In the genomic region with DNA sequence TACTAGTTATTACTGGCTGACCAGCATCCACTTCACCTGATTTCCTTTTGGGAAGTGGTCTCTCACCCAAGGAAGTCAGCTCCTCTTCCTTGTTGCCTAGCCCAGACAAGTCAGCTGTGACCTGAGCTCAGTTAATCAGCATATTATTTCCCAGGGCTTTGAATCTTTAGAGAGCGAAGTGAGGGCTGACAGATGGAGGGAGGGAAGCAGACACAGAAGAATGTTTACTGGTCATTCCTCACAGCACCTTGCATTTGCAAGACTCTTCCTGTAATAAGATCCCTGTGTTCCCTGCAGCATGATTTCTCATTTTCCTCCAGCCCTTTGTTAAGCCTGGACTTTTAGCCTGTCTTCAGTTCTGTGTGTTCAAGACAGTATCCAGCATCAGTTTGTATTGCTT, we compare ENCODE assay signal across 1 cellular context.
A peak's percentile ranks its signal among the peaks of the same experiment; 100 is the strongest.
TF ChIP-seq lines count a peak whose summit lies in the region.

No MANE protein-coding gene starts in this region.

TF ChIP-seq in WTC11, 78 proteins besides CTCF, POLR2A, EP300 and RAD21 (continued from another document and continues in another):
- TF ChIP-seq, protein P1, sequence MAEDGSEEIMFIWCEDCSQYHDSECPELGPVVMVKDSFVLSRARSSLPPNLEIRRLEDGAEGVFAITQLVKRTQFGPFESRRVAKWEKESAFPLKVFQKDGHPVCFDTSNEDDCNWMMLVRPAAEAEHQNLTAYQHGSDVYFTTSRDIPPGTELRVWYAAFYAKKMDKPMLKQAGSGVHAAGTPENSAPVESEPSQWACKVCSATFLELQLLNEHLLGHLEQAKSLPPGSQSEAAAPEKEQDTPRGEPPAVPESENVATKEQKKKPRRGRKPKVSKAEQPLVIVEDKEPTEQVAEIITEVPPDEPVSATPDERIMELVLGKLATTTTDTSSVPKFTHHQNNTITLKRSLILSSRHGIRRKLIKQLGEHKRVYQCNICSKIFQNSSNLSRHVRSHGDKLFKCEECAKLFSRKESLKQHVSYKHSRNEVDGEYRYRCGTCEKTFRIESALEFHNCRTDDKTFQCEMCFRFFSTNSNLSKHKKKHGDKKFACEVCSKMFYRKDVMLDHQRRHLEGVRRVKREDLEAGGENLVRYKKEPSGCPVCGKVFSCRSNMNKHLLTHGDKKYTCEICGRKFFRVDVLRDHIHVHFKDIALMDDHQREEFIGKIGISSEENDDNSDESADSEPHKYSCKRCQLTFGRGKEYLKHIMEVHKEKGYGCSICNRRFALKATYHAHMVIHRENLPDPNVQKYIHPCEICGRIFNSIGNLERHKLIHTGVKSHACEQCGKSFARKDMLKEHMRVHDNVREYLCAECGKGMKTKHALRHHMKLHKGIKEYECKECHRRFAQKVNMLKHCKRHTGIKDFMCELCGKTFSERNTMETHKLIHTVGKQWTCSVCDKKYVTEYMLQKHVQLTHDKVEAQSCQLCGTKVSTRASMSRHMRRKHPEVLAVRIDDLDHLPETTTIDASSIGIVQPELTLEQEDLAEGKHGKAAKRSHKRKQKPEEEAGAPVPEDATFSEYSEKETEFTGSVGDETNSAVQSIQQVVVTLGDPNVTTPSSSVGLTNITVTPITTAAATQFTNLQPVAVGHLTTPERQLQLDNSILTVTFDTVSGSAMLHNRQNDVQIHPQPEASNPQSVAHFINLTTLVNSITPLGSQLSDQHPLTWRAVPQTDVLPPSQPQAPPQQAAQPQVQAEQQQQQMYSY (CRISPR knock-in tag; IDR thresholded peaks at IDR 0.05) = no peak
- TF ChIP-seq ZNF416 (CRISPR knock-in tag; IDR thresholded peaks at IDR 0.05) (no peak), SMAD4 (CRISPR knock-in tag; IDR thresholded peaks at IDR 0.05) (no peak), TP53 (CRISPR knock-in tag; IDR thresholded peaks at IDR 0.05) (no peak), ZNF396 (CRISPR knock-in tag; IDR thresholded peaks at IDR 0.05; ENCODE audit: borderline replicate concordance) (0 out of 2 replicates have a peak, but pooled peaks have one; percentile 14), ZNF263 (CRISPR knock-in tag; IDR thresholded peaks at IDR 0.05; ENCODE audit: low read depth) (no peak), JUN (CRISPR knock-in tag; IDR thresholded peaks at IDR 0.05) (no peak), ZNF232 (CRISPR knock-in tag; IDR thresholded peaks at IDR 0.05) (no peak), IRF2 (CRISPR knock-in tag; IDR thresholded peaks at IDR 0.05; ENCODE audit: borderline replicate concordance, low read depth) (no peak), ATF1 (CRISPR knock-in tag; IDR thresholded peaks at IDR 0.05) (no peak), ETV6 (CRISPR knock-in tag; IDR thresholded peaks at IDR 0.05) (peak; percentile 86), ZNF317 (CRISPR knock-in tag; IDR thresholded peaks at IDR 0.05; ENCODE audit: borderline replicate concordance, low read depth) (no peak), TCF7 (CRISPR knock-in tag; IDR thresholded peaks at IDR 0.05; ENCODE audit: low read depth) (no peak), ZNF219 (CRISPR knock-in tag; IDR thresholded peaks at IDR 0.05; ENCODE audit: borderline replicate concordance) (no peak), CBFB (CRISPR knock-in tag; IDR thresholded peaks at IDR 0.05; ENCODE audit: low read depth) (no peak), FOXK1 (CRISPR knock-in tag; IDR thresholded peaks at IDR 0.05) (peak; percentile 66; the same call in 1 of the 2 replicates), MYBL2 (CRISPR knock-in tag; IDR thresholded peaks at IDR 0.05) (0 out of 2 replicates have a peak, but pooled peaks have one; percentile 52), GTF2I (CRISPR knock-in tag; conservative IDR thresholded peaks at IDR 0.05) (no peak)
- TF ChIP-seq, protein P2, sequence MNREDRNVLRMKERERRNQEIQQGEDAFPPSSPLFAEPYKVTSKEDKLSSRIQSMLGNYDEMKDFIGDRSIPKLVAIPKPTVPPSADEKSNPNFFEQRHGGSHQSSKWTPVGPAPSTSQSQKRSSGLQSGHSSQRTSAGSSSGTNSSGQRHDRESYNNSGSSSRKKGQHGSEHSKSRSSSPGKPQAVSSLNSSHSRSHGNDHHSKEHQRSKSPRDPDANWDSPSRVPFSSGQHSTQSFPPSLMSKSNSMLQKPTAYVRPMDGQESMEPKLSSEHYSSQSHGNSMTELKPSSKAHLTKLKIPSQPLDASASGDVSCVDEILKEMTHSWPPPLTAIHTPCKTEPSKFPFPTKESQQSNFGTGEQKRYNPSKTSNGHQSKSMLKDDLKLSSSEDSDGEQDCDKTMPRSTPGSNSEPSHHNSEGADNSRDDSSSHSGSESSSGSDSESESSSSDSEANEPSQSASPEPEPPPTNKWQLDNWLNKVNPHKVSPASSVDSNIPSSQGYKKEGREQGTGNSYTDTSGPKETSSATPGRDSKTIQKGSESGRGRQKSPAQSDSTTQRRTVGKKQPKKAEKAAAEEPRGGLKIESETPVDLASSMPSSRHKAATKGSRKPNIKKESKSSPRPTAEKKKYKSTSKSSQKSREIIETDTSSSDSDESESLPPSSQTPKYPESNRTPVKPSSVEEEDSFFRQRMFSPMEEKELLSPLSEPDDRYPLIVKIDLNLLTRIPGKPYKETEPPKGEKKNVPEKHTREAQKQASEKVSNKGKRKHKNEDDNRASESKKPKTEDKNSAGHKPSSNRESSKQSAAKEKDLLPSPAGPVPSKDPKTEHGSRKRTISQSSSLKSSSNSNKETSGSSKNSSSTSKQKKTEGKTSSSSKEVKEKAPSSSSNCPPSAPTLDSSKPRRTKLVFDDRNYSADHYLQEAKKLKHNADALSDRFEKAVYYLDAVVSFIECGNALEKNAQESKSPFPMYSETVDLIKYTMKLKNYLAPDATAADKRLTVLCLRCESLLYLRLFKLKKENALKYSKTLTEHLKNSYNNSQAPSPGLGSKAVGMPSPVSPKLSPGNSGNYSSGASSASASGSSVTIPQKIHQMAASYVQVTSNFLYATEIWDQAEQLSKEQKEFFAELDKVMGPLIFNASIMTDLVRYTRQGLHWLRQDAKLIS (CRISPR knock-in tag; IDR thresholded peaks at IDR 0.05; ENCODE audit: borderline replicate concordance) = peak; percentile 45; the same call in 1 of the 2 replicates
- TF ChIP-seq, protein P3, sequence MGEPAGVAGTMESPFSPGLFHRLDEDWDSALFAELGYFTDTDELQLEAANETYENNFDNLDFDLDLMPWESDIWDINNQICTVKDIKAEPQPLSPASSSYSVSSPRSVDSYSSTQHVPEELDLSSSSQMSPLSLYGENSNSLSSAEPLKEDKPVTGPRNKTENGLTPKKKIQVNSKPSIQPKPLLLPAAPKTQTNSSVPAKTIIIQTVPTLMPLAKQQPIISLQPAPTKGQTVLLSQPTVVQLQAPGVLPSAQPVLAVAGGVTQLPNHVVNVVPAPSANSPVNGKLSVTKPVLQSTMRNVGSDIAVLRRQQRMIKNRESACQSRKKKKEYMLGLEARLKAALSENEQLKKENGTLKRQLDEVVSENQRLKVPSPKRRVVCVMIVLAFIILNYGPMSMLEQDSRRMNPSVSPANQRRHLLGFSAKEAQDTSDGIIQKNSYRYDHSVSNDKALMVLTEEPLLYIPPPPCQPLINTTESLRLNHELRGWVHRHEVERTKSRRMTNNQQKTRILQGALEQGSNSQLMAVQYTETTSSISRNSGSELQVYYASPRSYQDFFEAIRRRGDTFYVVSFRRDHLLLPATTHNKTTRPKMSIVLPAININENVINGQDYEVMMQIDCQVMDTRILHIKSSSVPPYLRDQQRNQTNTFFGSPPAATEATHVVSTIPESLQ (CRISPR knock-in tag; IDR thresholded peaks at IDR 0.05) = no peak
- TF ChIP-seq, protein P4, sequence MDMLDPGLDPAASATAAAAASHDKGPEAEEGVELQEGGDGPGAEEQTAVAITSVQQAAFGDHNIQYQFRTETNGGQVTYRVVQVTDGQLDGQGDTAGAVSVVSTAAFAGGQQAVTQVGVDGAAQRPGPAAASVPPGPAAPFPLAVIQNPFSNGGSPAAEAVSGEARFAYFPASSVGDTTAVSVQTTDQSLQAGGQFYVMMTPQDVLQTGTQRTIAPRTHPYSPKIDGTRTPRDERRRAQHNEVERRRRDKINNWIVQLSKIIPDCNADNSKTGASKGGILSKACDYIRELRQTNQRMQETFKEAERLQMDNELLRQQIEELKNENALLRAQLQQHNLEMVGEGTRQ (CRISPR knock-in tag; IDR thresholded peaks at IDR 0.05) = no peak
- TF ChIP-seq, protein P5, sequence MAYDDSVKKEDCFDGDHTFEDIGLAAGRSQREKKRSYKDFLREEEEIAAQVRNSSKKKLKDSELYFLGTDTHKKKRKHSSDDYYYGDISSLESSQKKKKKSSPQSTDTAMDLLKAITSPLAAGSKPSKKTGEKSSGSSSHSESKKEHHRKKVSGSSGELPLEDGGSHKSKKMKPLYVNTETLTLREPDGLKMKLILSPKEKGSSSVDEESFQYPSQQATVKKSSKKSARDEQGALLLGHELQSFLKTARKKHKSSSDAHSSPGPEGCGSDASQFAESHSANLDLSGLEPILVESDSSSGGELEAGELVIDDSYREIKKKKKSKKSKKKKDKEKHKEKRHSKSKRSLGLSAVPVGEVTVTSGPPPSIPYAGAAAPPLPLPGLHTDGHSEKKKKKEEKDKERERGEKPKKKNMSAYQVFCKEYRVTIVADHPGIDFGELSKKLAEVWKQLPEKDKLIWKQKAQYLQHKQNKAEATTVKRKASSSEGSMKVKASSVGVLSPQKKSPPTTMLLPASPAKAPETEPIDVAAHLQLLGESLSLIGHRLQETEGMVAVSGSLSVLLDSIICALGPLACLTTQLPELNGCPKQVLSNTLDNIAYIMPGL (CRISPR knock-in tag; IDR thresholded peaks at IDR 0.05) = no peak
- TF ChIP-seq, protein P6, sequence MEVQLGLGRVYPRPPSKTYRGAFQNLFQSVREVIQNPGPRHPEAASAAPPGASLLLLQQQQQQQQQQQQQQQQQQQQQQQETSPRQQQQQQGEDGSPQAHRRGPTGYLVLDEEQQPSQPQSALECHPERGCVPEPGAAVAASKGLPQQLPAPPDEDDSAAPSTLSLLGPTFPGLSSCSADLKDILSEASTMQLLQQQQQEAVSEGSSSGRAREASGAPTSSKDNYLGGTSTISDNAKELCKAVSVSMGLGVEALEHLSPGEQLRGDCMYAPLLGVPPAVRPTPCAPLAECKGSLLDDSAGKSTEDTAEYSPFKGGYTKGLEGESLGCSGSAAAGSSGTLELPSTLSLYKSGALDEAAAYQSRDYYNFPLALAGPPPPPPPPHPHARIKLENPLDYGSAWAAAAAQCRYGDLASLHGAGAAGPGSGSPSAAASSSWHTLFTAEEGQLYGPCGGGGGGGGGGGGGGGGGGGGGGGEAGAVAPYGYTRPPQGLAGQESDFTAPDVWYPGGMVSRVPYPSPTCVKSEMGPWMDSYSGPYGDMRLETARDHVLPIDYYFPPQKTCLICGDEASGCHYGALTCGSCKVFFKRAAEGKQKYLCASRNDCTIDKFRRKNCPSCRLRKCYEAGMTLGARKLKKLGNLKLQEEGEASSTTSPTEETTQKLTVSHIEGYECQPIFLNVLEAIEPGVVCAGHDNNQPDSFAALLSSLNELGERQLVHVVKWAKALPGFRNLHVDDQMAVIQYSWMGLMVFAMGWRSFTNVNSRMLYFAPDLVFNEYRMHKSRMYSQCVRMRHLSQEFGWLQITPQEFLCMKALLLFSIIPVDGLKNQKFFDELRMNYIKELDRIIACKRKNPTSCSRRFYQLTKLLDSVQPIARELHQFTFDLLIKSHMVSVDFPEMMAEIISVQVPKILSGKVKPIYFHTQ (CRISPR knock-in tag; IDR thresholded peaks at IDR 0.05) = no peak
- TF ChIP-seq, protein P7, sequence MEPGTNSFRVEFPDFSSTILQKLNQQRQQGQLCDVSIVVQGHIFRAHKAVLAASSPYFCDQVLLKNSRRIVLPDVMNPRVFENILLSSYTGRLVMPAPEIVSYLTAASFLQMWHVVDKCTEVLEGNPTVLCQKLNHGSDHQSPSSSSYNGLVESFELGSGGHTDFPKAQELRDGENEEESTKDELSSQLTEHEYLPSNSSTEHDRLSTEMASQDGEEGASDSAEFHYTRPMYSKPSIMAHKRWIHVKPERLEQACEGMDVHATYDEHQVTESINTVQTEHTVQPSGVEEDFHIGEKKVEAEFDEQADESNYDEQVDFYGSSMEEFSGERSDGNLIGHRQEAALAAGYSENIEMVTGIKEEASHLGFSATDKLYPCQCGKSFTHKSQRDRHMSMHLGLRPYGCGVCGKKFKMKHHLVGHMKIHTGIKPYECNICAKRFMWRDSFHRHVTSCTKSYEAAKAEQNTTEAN (CRISPR knock-in tag; IDR thresholded peaks at IDR 0.05) = no peak
- TF ChIP-seq, protein P8, sequence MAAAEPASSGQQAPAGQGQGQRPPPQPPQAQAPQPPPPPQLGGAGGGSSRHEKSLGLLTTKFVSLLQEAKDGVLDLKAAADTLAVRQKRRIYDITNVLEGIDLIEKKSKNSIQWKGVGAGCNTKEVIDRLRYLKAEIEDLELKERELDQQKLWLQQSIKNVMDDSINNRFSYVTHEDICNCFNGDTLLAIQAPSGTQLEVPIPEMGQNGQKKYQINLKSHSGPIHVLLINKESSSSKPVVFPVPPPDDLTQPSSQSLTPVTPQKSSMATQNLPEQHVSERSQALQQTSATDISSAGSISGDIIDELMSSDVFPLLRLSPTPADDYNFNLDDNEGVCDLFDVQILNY (CRISPR knock-in tag; IDR thresholded peaks at IDR 0.05) = no peak
- TF ChIP-seq, protein P9, sequence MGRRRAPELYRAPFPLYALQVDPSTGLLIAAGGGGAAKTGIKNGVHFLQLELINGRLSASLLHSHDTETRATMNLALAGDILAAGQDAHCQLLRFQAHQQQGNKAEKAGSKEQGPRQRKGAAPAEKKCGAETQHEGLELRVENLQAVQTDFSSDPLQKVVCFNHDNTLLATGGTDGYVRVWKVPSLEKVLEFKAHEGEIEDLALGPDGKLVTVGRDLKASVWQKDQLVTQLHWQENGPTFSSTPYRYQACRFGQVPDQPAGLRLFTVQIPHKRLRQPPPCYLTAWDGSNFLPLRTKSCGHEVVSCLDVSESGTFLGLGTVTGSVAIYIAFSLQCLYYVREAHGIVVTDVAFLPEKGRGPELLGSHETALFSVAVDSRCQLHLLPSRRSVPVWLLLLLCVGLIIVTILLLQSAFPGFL (CRISPR knock-in tag; IDR thresholded peaks at IDR 0.05; ENCODE audit: borderline replicate concordance) = no peak
- TF ChIP-seq, protein P10, sequence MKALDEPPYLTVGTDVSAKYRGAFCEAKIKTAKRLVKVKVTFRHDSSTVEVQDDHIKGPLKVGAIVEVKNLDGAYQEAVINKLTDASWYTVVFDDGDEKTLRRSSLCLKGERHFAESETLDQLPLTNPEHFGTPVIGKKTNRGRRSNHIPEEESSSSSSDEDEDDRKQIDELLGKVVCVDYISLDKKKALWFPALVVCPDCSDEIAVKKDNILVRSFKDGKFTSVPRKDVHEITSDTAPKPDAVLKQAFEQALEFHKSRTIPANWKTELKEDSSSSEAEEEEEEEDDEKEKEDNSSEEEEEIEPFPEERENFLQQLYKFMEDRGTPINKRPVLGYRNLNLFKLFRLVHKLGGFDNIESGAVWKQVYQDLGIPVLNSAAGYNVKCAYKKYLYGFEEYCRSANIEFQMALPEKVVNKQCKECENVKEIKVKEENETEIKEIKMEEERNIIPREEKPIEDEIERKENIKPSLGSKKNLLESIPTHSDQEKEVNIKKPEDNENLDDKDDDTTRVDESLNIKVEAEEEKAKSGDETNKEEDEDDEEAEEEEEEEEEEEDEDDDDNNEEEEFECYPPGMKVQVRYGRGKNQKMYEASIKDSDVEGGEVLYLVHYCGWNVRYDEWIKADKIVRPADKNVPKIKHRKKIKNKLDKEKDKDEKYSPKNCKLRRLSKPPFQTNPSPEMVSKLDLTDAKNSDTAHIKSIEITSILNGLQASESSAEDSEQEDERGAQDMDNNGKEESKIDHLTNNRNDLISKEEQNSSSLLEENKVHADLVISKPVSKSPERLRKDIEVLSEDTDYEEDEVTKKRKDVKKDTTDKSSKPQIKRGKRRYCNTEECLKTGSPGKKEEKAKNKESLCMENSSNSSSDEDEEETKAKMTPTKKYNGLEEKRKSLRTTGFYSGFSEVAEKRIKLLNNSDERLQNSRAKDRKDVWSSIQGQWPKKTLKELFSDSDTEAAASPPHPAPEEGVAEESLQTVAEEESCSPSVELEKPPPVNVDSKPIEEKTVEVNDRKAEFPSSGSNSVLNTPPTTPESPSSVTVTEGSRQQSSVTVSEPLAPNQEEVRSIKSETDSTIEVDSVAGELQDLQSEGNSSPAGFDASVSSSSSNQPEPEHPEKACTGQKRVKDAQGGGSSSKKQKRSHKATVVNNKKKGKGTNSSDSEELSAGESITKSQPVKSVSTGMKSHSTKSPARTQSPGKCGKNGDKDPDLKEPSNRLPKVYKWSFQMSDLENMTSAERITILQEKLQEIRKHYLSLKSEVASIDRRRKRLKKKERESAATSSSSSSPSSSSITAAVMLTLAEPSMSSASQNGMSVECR (CRISPR knock-in tag; IDR thresholded peaks at IDR 0.05; ENCODE audit: borderline replicate concordance) = no peak
